In the genomic region with DNA sequence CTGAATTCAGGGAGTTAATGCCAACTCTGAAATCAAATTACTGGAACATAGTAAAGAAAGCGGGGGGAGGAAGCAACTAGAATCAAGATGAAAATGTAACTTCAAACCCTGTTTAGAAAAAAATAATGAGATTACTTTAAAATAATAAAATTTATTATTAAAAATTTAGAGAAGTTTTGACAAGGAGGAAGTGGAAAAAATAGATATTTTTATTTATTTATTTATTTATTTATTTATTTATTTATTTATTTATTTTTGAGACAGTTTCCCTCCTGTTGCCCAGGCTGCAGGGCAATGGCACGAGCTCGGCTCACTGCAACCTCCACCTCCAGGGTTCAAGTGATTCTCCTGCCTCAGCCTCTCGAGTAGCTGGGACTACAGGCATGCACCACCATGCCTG, we compare ENCODE assay signal across 2 cellular contexts.
TF ChIP-seq lines count a peak whose summit lies in the region.

No MANE protein-coding gene starts in this region.

TF ChIP-seq in A549, 52 proteins besides CTCF, POLR2A, EP300 and RAD21:
- TF ChIP-seq ZC3H11A (IDR thresholded peaks at IDR 0.05), result peak; percentile 52

TF ChIP-seq in K562, 482 proteins besides CTCF, POLR2A, EP300 and RAD21:
- 0 out of 2 replicates have a peak, but pooled peaks have one; percentile 50 for TF ChIP-seq ZC3H11A (IDR thresholded peaks at IDR 0.05; ENCODE audit: low read depth, low read length)
TF ChIP-seq in K562: peak in this region for 1; not testable (repeated sequence) for 481.
